Comparison of ENCODE assay signal across 1 cellular context in the genomic region with DNA sequence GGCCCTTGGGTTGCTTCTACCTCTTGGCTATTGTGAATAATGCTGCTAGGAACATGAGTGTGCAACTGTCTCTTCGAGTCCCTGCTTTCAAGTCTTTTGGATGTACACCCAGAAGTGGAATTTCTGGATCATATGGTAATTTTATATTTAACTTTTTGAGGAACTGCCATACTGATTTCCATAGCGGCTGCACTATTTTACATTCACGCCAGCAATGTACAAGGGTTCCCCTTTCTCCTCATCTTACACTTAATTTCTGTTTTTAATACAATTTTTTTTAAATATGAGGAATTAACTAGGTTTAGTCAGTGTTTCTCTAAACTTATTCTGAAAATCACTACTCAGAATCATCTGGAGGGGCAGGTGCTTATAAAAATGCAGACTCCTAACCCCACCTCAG.
TF ChIP-seq lines count a peak whose summit lies in the region.

No MANE protein-coding gene starts in this region.

TF ChIP-seq in H1, 55 proteins besides CTCF, POLR2A, EP300 and RAD21:
- no peak for TF ChIP-seq TBP (IDR thresholded peaks at IDR 0.05; ENCODE audit: low read depth, low read length)
- TF ChIP-seq CTBP2 (IDR thresholded peaks at IDR 0.05; ENCODE audit: borderline replicate concordance, insufficient read depth, insufficient read length, low read length) = no peak
- TF ChIP-seq TEAD4 (IDR thresholded peaks at IDR 0.05; ENCODE audit: low read depth, low read length) = no peak
